Comparison of ENCODE assay signal across 24 cellular contexts in the genomic region with DNA sequence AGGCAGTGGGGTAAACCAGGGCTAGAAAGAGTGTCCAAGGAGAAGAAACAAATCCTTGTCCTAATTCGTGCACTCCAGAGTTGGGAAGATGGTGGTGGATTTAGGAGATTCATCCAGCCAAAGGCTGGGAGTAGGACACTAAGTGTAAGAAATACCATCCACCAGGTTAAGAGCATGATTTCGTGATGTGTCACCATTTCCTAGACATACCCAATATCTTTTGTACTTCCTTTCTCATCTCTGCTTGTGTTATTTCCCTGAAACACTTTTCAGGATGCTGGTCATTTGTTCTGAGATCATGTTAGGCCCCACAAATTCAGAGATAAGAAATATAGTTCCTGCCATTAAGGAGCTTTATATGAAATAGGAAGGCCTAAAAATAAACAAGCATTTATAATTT.
DNase-seq lines count a peak whose midpoint lies in the region; ATAC-seq, FAIRE-seq and TF ChIP-seq lines count a peak whose summit lies in the region.
"Had no signal": no experiment of that assay in that cellular context is flagged by ENCODE, and none has a peak within 500 bp of the region (broad histone marks: within the 10 kb centered on the region; RNA-seq: fewer than 3 reads in every experiment).

No MANE protein-coding gene starts in this region.

- H3K9me1 ChIP-seq in IMR-90 (ENCODE audit: insufficient read depth, low read length), result peaks cover 5% of the 10 kb centered on the region; the same call in 1 of the 2 replicates

- no TSS peak for BruUV-seq in IMR-90 (replicated peaks; lab: Mats Ljungman, UMichigan)

- H3K18ac ChIP-seq in IMR-90 (ENCODE audit: low read depth, low read length) (no peak overlapping the region), mesendoderm (ENCODE audit: low read length) (no peak overlapping the region)

- CTCF ChIA-PET in IMR-90 (lab: Yijun Ruan, JAX), result interaction anchor here (0.6 kb wide), 1 partner anchor 1748 kb away, joined by 4 read pairs; no protein-coding TSS in a partner anchor

- WGBS in IMR-90 (ENCODE audit: extremely low coverage in 2 of 2, insufficient read length in 1 of 2), 2 experiments, result no CpG with 5 or more reads among the region's 2 CpGs
- no CpG with 5 or more reads among the region's 2 CpGs for WGBS in mesendoderm (ENCODE audit: extremely low coverage, insufficient coverage, low lambda C conversion rate)

- H2BK15ac ChIP-seq in IMR-90 (ENCODE audit: low read depth, low read length), result peak overlapping the region; percentile 77; the same call in 1 of the 3 replicates
- no peak overlapping the region for H2BK15ac ChIP-seq in mesendoderm (replicated peaks; ENCODE audit: low read depth)

- no peak overlapping the region for H4K8ac ChIP-seq in IMR-90 (ENCODE audit: low read depth in 2 of 2, low read length in 2 of 2)
- H4K8ac ChIP-seq in mesendoderm (ENCODE audit: low read depth, low read length), result no peak overlapping the region

- peak; percentile 27 for DNase-seq in EL
- no peak for DNase-seq in IMR-90
- DNase-seq in bronchial epithelial cell (ENCODE audit: low read depth), result peak; percentile 76
- DNase-seq in mesendoderm, result no peak
- no peak for DNase-seq in SK-N-DZ (ENCODE audit: low spot score)
- no peak for DNase-seq in HUDEP-2 (lab: John Stamatoyannopoulos, UW; ENCODE audit: unreplicated experiment in 76 of 76)
- DNase-seq in NCI-H2196 treated with DMSO at 0.1 percent for 48 hours (lab: John Stamatoyannopoulos, UW; ENCODE audit: unreplicated experiment), result no peak
- no peak for DNase-seq in chondrocyte (ENCODE audit: low spot score)
- DNase-seq: activated B cell treated with CpG ODN at 0.5 μM for 24 hours; activated CD4-positive, alpha-beta T cell treated with anti-CD3 and anti-CD28 coated beads, Interleukin-2, amount 50 U/mL, for 4 hours; activated CD8-positive, alpha-beta memory T cell treated with anti-CD3 and anti-CD28 coated beads, Interleukin-2, amount 50 U/mL, for 4 hours; anterior cingulate cortex; central memory CD4-positive, alpha-beta T cell; naive B cell; NCI-H187; NCI-H748 treated with DMSO at 0.1 percent for 48 hours; occipital lobe; stimulated activated CD4-positive, alpha-beta T cell treated with anti-CD3 and anti-CD28 coated beads, Interleukin-4, amount 100 ng/mL, for 24 hours; stimulated activated naive B cell treated with anti-CD40 and anti-IgM and Interleukin-4, amounts not matched to agents 10 μg/mL and 1 μg/mL and 100 μg/mL, for 72 hours; testis had no signal

- peak overlapping the region; percentile 83 for H3K14ac ChIP-seq in IMR-90 (replicated peaks; ENCODE audit: low read depth, low read length)

- H3K4me3 ChIP-seq in IMR-90 (ENCODE audit: insufficient read depth, low read depth, low read length), result no peak overlapping the region
- H3K4me3 ChIP-seq in bronchial epithelial cell (ENCODE audit: low read depth, low read length), result no peak overlapping the region
- H3K4me3 ChIP-seq in mesendoderm (ENCODE audit: low read length), result no peak overlapping the region
- H3K4me3 ChIP-seq: testis had no signal

- no peaks in the 10 kb centered on the region for H3K9me3 Mint-ChIP-seq in chondrocyte (ENCODE audit: low read depth)
- H3K9me3 Mint-ChIP-seq: activated B cell treated with CpG ODN at 0.5 μM for 24 hours; activated naive CD4-positive, alpha-beta T cell treated with anti-CD3 and anti-CD28 coated beads, Interleukin-2, amount 50 U/mL, for 24 hours; CD14-positive monocyte; naive B cell; stimulated activated naive B cell treated with anti-CD40 and anti-IgM and Interleukin-4, amounts not matched to agents 10 μg/mL and 1 μg/mL and 100 μg/mL, for 72 hours had no signal

- H2AK9ac ChIP-seq in IMR-90 (replicated peaks; ENCODE audit: low read depth, low read length, poor library complexity), result no peak overlapping the region

- H3K56ac ChIP-seq in IMR-90 (ENCODE audit: extremely low read depth, insufficient read depth, low read length) (no peak overlapping the region), mesendoderm (ENCODE audit: low read length) (no peak overlapping the region)

- POLR2A ChIA-PET in IMR-90 (lab: Charles Lee; ENCODE audit: unreplicated experiment), result no interaction called here

- no peak overlapping the region for H3K4me2 ChIP-seq in IMR-90 (ENCODE audit: low read depth, low read length)
- no peak overlapping the region for H3K4me2 ChIP-seq in mesendoderm (ENCODE audit: low read length)

- no peak for ATAC-seq in IMR-90 (ENCODE audit: low read depth)
- ATAC-seq: left lobe of liver; stimulated activated naive B cell treated with anti-CD40 and anti-IgM and Interleukin-4, amounts not matched to agents 10 μg/mL and 1 μg/mL and 100 μg/mL, for 72 hours had no signal

- H4K20me1 ChIP-seq in IMR-90 (ENCODE audit: insufficient read depth, low read length), result no peaks in the 10 kb centered on the region

- no peak overlapping the region for H2AFZ ChIP-seq in IMR-90 (replicated peaks; ENCODE audit: low read length, poor library complexity)

- H3K23ac ChIP-seq in IMR-90 (ENCODE audit: low read depth, low read length) (no peak overlapping the region), mesendoderm (ENCODE audit: low read length) (peak overlapping the region; percentile 16)

- H3K9ac ChIP-seq in IMR-90 (ENCODE audit: low read depth, low read length) (no peak overlapping the region), mesendoderm (ENCODE audit: low read length) (no peak overlapping the region)

- H3K79me1 ChIP-seq in IMR-90 (ENCODE audit: low read depth in 1 of 2, low read length in 2 of 2), result no peaks in the 10 kb centered on the region
- no peaks in the 10 kb centered on the region for H3K79me1 ChIP-seq in mesendoderm (ENCODE audit: low read length)

- no peaks in the 10 kb centered on the region for H3K27me3 ChIP-seq in IMR-90 (ENCODE audit: control insufficient read depth, insufficient read depth, low read length)
- no peaks in the 10 kb centered on the region for H3K27me3 ChIP-seq in bronchial epithelial cell (ENCODE audit: control insufficient read depth, insufficient read depth, low read length)
- no peaks in the 10 kb centered on the region for H3K27me3 ChIP-seq in mesendoderm (ENCODE audit: insufficient read depth, low read length, poor library complexity)
- H3K27me3 ChIP-seq: testis had no signal

- no peak for FAIRE-seq in bronchial epithelial cell (lab: Jason Lieb, UNC)
- FAIRE-seq: GM19239 had no signal

- in situ Hi-C loops in IMR-90 (cut with MboI; ENCODE audit: low sequenced_read_pairs), result no loop called here

- H3K4me1 ChIP-seq in IMR-90 (ENCODE audit: control insufficient read depth, insufficient read depth, low read length), result peaks cover 4% of the 10 kb centered on the region
- no peaks in the 10 kb centered on the region for H3K4me1 ChIP-seq in mesendoderm (ENCODE audit: control insufficient read depth, low read depth, low read length)
- H3K4me1 ChIP-seq: testis had no signal

- no peaks in the 10 kb centered on the region for H3K9me3 ChIP-seq in IMR-90 (ENCODE audit: control insufficient read depth, insufficient read depth, low read length)
- H3K9me3 ChIP-seq: testis had no signal

- TF ChIP-seq CTCF in IMR-90 (conservative IDR thresholded peaks at IDR 0.05; ENCODE audit: low read depth, low read length) (no peak), bronchial epithelial cell (IDR thresholded peaks at IDR 0.05; ENCODE audit: insufficient read depth, low read length, severe bottlenecking) (no peak), chondrocyte (IDR thresholded peaks at IDR 0.05) (no peak)

- no peak overlapping the region for H3K27ac Mint-ChIP-seq in chondrocyte (ENCODE audit: unreplicated experiment)
- H3K27ac Mint-ChIP-seq: activated B cell treated with CpG ODN at 0.5 μM for 24 hours; activated naive CD4-positive, alpha-beta T cell treated with anti-CD3 and anti-CD28 coated beads, Interleukin-2, amount 50 U/mL, for 24 hours; CD14-positive monocyte; naive B cell; stimulated activated naive B cell treated with anti-CD40 and anti-IgM and Interleukin-4, amounts not matched to agents 10 μg/mL and 1 μg/mL and 100 μg/mL, for 72 hours had no signal

- H3K4me1 Mint-ChIP-seq in chondrocyte (ENCODE audit: low read depth), result peaks cover 19% of the 10 kb centered on the region
- H3K4me1 Mint-ChIP-seq: activated naive CD4-positive, alpha-beta T cell treated with anti-CD3 and anti-CD28 coated beads, Interleukin-2, amount 50 U/mL, for 24 hours; CD14-positive monocyte; naive B cell; stimulated activated naive B cell treated with anti-CD40 and anti-IgM and Interleukin-4, amounts not matched to agents 10 μg/mL and 1 μg/mL and 100 μg/mL, for 72 hours had no signal

- peak overlapping the region; percentile 20; the same call in 1 of the 2 replicates for H2BK20ac ChIP-seq in IMR-90 (ENCODE audit: low read depth, low read length)

- H2BK120ac ChIP-seq in IMR-90 (ENCODE audit: low read depth, low read length) (0 out of 2 replicates have a peak overlapping the region, but pooled peaks have one; percentile 10), mesendoderm (ENCODE audit: low read depth, low read length) (no peak overlapping the region)

- H2AK5ac ChIP-seq in IMR-90 (ENCODE audit: low read depth, low read length) (peak overlapping the region; percentile 33), mesendoderm (ENCODE audit: low read length) (no peak overlapping the region)

- H3K4ac ChIP-seq in IMR-90 (ENCODE audit: low read depth, low read length) (peak overlapping the region; percentile 59), mesendoderm (ENCODE audit: low read depth, low read length) (no peak overlapping the region)

- H3K36me3 Mint-ChIP-seq in chondrocyte (ENCODE audit: low read depth), result peaks cover 2% of the 10 kb centered on the region

- no peak for TF ChIP-seq POLR2A in IMR-90 (IDR thresholded peaks at IDR 0.05; ENCODE audit: low read depth, low read length)

- H2BK5ac ChIP-seq in IMR-90 (ENCODE audit: low read depth, low read length, poor library complexity, severe bottlenecking) (no peak overlapping the region), mesendoderm (ENCODE audit: low read length) (no peak overlapping the region)

- no peaks in the 10 kb centered on the region for H3K79me2 ChIP-seq in mesendoderm (ENCODE audit: control insufficient read depth, insufficient read depth, low read length)

- dilution Hi-C loops in IMR-90 (cut with HindIII; ENCODE audit: low sequenced_read_pairs, unreplicated experiment), result no loop called here

- no peak for TF ChIP-seq RAD21 in IMR-90 (IDR thresholded peaks at IDR 0.05; ENCODE audit: low read length)

- no peak overlapping the region for H4K5ac ChIP-seq in IMR-90 (ENCODE audit: low read depth, low read length)
- H4K5ac ChIP-seq in mesendoderm (ENCODE audit: low read length), result no peak overlapping the region

- intact Hi-C loops in IMR-90 (cut with micrococcal nuclease), result no loop called here

- H3K4me3 Mint-ChIP-seq in chondrocyte (ENCODE audit: unreplicated experiment), result no peak overlapping the region
- H3K4me3 Mint-ChIP-seq: activated B cell treated with CpG ODN at 0.5 μM for 24 hours; activated naive CD4-positive, alpha-beta T cell treated with anti-CD3 and anti-CD28 coated beads, Interleukin-2, amount 50 U/mL, for 24 hours; CD14-positive monocyte; naive B cell; stimulated activated naive B cell treated with anti-CD40 and anti-IgM and Interleukin-4, amounts not matched to agents 10 μg/mL and 1 μg/mL and 100 μg/mL, for 72 hours had no signal

- H3K36me3 ChIP-seq in IMR-90 (ENCODE audit: control insufficient read depth, insufficient read depth, low read length) (no peaks in the 10 kb centered on the region), bronchial epithelial cell (ENCODE audit: control insufficient read depth, insufficient read depth, low read length) (peaks cover 2% of the 10 kb centered on the region), mesendoderm (ENCODE audit: control insufficient read depth, insufficient read depth, low read length) (no peaks in the 10 kb centered on the region)

- no peak overlapping the region for H3K27ac ChIP-seq in IMR-90 (ENCODE audit: insufficient read depth, low read length)
- H3K27ac ChIP-seq in mesendoderm (ENCODE audit: low read depth, low read length), result no peak overlapping the region
- H3K27ac ChIP-seq: testis had no signal

- H3K27me3 Mint-ChIP-seq in chondrocyte (ENCODE audit: low read depth), result no peaks in the 10 kb centered on the region
- H3K27me3 Mint-ChIP-seq: activated B cell treated with CpG ODN at 0.5 μM for 24 hours; activated naive CD4-positive, alpha-beta T cell treated with anti-CD3 and anti-CD28 coated beads, Interleukin-2, amount 50 U/mL, for 24 hours; naive B cell; stimulated activated naive B cell treated with anti-CD40 and anti-IgM and Interleukin-4, amounts not matched to agents 10 μg/mL and 1 μg/mL and 100 μg/mL, for 72 hours had no signal

- H4K91ac ChIP-seq in IMR-90 (ENCODE audit: insufficient read depth, low read depth, low read length), result no peak overlapping the region

Comparison
In these comparisons a context has a peak if more than half of its experiments do, and no peak if none do; other contexts are left out.
1. DNase-seq: peak in EL (single experiment) and bronchial epithelial cell (single experiment); none in IMR-90 (single experiment), mesendoderm (single experiment), SK-N-DZ (single experiment), HUDEP-2 (0 of 76), NCI-H2196 treated with DMSO at 0.1 percent for 48 hours (single experiment) and chondrocyte (single experiment).